Comparison of ENCODE assay signal across 1 cellular context in the genomic region with DNA sequence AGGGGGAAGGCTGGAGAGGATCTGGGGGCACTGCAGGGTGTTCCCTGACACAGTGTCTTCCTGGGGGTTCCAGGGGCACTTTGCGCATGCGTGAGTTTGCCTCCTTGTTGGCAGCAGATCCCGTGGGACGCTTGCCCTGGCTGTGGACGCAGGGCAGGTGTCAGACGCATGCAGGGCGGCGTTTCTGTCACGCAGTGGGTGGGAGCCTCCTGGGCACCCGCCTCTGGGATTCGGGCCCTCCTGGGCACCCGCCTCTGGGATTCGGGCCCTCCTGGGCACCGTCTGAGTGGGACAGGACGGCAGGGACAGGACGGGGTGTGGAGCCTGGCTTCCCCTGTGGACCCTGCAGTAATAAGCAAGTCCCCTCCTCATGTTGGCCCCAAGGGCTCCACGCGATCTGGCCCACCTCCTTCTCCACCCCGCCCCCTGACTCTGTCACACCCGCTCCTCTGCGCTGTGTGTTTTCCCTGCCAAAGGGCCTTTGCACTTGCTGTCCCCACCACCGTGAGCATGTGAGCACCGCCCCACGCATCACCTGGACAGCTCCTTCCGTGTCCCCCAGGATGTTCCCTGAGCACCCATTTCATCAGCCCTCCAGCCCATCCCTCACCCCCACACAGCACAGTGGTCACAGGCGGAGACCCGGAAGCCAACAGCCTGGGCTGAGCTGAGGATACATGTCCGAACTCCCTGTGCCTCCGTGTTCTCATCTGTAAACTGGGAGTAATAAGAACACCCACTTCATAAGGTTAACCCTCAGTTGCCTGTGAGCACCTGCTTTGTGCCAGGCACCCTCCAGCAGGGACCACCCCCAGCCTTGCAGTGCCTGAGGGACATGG.
TF ChIP-seq lines count a peak whose summit lies in the region.

No MANE protein-coding gene starts in this region.

TF ChIP-seq in K562, 482 proteins besides CTCF, POLR2A, EP300 and RAD21:
- TF ChIP-seq KDM1A (IDR thresholded peaks at IDR 0.05) = 0 out of 4 replicates have a peak, but pooled peaks of 1 of the 2 experiments have one; percentile 39
- TF ChIP-seq POLR2G (IDR thresholded peaks at IDR 0.05; ENCODE audit: low read depth, low read length) = peak; percentile 39; the same call in 1 of the 2 replicates
- TF ChIP-seq CHD4 (IDR thresholded peaks at IDR 0.05; ENCODE audit: insufficient read depth, insufficient replicate concordance, low read depth, low read length, poor library complexity, severe bottlenecking) = peak; percentile 10
- TF ChIP-seq MAFF (IDR thresholded peaks at IDR 0.05; ENCODE audit: low read length) = no peak
- peak; percentile 46 to 61 for TF ChIP-seq NRF1 (conservative IDR thresholded peaks at IDR 0.05 in 1 of 2, IDR thresholded peaks at IDR 0.05 in 1 of 2)
TF ChIP-seq in K562: peak in this region for 4.
